In the genomic region with DNA sequence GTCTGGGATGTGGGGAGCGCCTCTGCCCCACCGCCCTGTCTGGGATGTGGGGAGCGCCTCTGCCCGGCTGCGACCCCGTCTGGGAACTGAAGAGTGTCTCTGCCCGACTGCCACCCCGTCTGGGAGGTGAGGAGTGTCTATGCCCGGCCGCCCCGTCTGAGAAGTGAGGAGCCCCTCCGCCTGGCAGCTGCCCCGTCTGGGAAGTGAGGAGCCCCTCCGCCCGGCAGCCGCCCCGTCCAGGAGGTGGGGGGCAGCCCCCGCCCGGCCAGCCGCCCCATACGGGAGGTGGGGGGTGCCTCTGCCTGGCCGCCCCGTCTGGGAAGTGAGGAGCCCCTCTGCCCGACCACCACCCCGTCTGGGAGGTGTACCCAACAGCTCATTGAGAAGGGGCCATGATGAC, we compare ENCODE assay signal across 8 cellular contexts. TPM values are rescaled to one million over a fixed set of nuclear protein-coding genes. Genes with fewer than 3 reads are reported as not detected.
DNase-seq lines count a peak whose midpoint lies in the region; ATAC-seq and TF ChIP-seq lines count a peak whose summit lies in the region.
"Not testable (repeated sequence)": the region's sequence is repeated elsewhere in the genome, so short reads cannot be mapped to it uniquely, and the experiment has no call there.

No MANE protein-coding gene starts in this region.

- WGBS in right cardiac atrium = 96% methylated on average over 25 of the region's 25 CpGs
- WGBS in right lobe of liver (ENCODE audit: insufficient coverage, low coverage, low lambda C conversion rate, missing lambda C conversion rate) = 93% methylated on average over 6 of the region's 25 CpGs
- 87 to 95% (median 94%) methylated on average over 12 to 25 of the region's 25 CpGs for WGBS in spleen, 5 donors

- peaks cover 13% of the 10 kb centered on the region for H3K4me1 Mint-ChIP-seq in chondrocyte (ENCODE audit: low read depth)
- not testable (repeated sequence) for H3K4me1 Mint-ChIP-seq in natural killer cell treated with Interleukin-12 subunit alpha and Interleukin-12 subunit beta and Interleukin-15 and Interleukin-18, amount 100 ng/mL, for 72 hours (ENCODE audit: low read depth in 2 of 2)

- not testable (repeated sequence) for H3K27me3 Mint-ChIP-seq in chondrocyte (ENCODE audit: low read depth); natural killer cell treated with Interleukin-12 subunit alpha and Interleukin-12 subunit beta and Interleukin-15 and Interleukin-18, amount 100 ng/mL, for 72 hours

- not testable (repeated sequence) for TF ChIP-seq CTCF in RWPE2 (IDR thresholded peaks at IDR 0.05; ENCODE audit: poor library complexity, severe bottlenecking); chondrocyte (IDR thresholded peaks at IDR 0.05); right lobe of liver (IDR thresholded peaks at IDR 0.05); spleen (IDR thresholded peaks at IDR 0.05 in 8 of 11, conservative IDR thresholded peaks at IDR 0.05 in 3 of 11)

- not testable (repeated sequence) for H3K36me3 Mint-ChIP-seq in chondrocyte (ENCODE audit: low read depth); natural killer cell treated with Interleukin-12 subunit alpha and Interleukin-12 subunit beta and Interleukin-15 and Interleukin-18, amount 100 ng/mL, for 72 hours

- not testable (repeated sequence) for H3K9me3 ChIP-seq in RWPE2 (ENCODE audit: severe bottlenecking); right cardiac atrium (ENCODE audit: control insufficient read depth, low read length); right lobe of liver
- peaks cover 0 to 15% (median 8%) of the 10 kb centered on the region in 8 donors for H3K9me3 ChIP-seq in spleen

- intact Hi-C loops in Right ventricle myocardium inferior (cut with DNase I); right cardiac atrium (cut with DNase I); right lobe of liver (cut with DNase I); sciatic nerve (cut with DNase I); spleen (cut with DNase I; ENCODE audit: low total_unique reads): not testable (repeated sequence)

- not testable (repeated sequence) for TF ChIP-seq POLR2A in right lobe of liver (IDR thresholded peaks at IDR 0.05); spleen (IDR thresholded peaks at IDR 0.05)

- H3K27me3 ChIP-seq in RWPE2 (ENCODE audit: insufficient read depth, poor library complexity, severe bottlenecking); right cardiac atrium (ENCODE audit: control insufficient read depth, insufficient read depth); right lobe of liver: not testable (repeated sequence)
- H3K27me3 ChIP-seq in spleen (replicated peaks in 1 of 7) = peaks cover 0 to 19% (median 0%) of the 10 kb centered on the region in 7 donors

- not testable (repeated sequence) for H3K9me3 Mint-ChIP-seq in chondrocyte (ENCODE audit: low read depth); natural killer cell treated with Interleukin-12 subunit alpha and Interleukin-12 subunit beta and Interleukin-15 and Interleukin-18, amount 100 ng/mL, for 72 hours

- H3K27ac Mint-ChIP-seq in chondrocyte (ENCODE audit: unreplicated experiment); natural killer cell treated with Interleukin-12 subunit alpha and Interleukin-12 subunit beta and Interleukin-15 and Interleukin-18, amount 100 ng/mL, for 72 hours: not testable (repeated sequence)

- H3K27ac ChIP-seq in RWPE2 (ENCODE audit: poor library complexity, severe bottlenecking); right cardiac atrium (ENCODE audit: low read length); right lobe of liver; spleen: not testable (repeated sequence)

- DNase-seq in RWPE2 (ENCODE audit: low spot score) (peak; percentile 51), chondrocyte (ENCODE audit: low spot score) (peak; percentile 79), Right ventricle myocardium inferior (ENCODE audit: missing footprints) (peak; percentile 66), right cardiac atrium (peak in 2 of 3 donors; percentile 29 to 37), right lobe of liver (peak; percentile 12 to 37 (median 28)), sciatic nerve (ENCODE audit: low spot score) (peak; percentile 48), spleen (peak; percentile 58)
- DNase-seq in natural killer cell treated with Interleukin-12 subunit alpha and Interleukin-12 subunit beta and Interleukin-15 and Interleukin-18, amount 100 ng/mL, for 72 hours (ENCODE audit: low spot score) = peak; percentile 56

- H3K4me3 Mint-ChIP-seq in chondrocyte (ENCODE audit: unreplicated experiment); natural killer cell treated with Interleukin-12 subunit alpha and Interleukin-12 subunit beta and Interleukin-15 and Interleukin-18, amount 100 ng/mL, for 72 hours: not testable (repeated sequence)

- not testable (repeated sequence) for H3K36me3 ChIP-seq in RWPE2 (ENCODE audit: low read depth); right lobe of liver; spleen

- H3K4me1 ChIP-seq in RWPE2 (ENCODE audit: insufficient read depth, poor library complexity, severe bottlenecking); right cardiac atrium (ENCODE audit: control insufficient read depth, insufficient read depth, low read length); right lobe of liver: not testable (repeated sequence)
- H3K4me1 ChIP-seq in spleen = peaks cover 0 to 45% (median 8%) of the 10 kb centered on the region in 6 donors

- H3K4me3 ChIP-seq in RWPE2 (ENCODE audit: severe bottlenecking); right cardiac atrium (ENCODE audit: low read length); right lobe of liver; spleen: not testable (repeated sequence)

- not testable (repeated sequence) for ATAC-seq in RWPE2 (ENCODE audit: low read depth); Right ventricle myocardium inferior; right cardiac atrium; right lobe of liver; natural killer cell treated with Interleukin-12 subunit alpha and Interleukin-12 subunit beta and Interleukin-15 and Interleukin-18, amount 100 ng/mL, for 72 hours; sciatic nerve

RNA-seq across cellular contexts. Expression of gene RRP1, which starts 32.8 kb away (rescaled TPM):
- total RNA-seq in chondrocyte (18.4 to 19.6 TPM (median 19.2 TPM) in 3 replicates), Right ventricle myocardium inferior (10.1 TPM), right cardiac atrium (10 to 100 TPM in 3 of 4 donors, 1 to 10 TPM in 1; 9.6 to 12.9 (median 11.1) TPM), right lobe of liver (10 to 100 TPM in 4 of 6 experiments, 1 to 10 TPM in 2; 8.8 to 25.1 (median 12.9) TPM), sciatic nerve (17.8 TPM), spleen (10 to 100 TPM; 11.5 to 26.9 (median 20.5) TPM)
- polyA plus RNA-seq in right cardiac atrium (7.2 TPM), spleen (10 to 100 TPM; 12.6 to 18.8 (median 15.8) TPM)
- total RNA-seq in natural killer cell treated with Interleukin-12 subunit alpha and Interleukin-12 subunit beta and Interleukin-15 and Interleukin-18, amount 100 ng/mL, for 72 hours = 10 to 100 TPM; 35.5 to 89.9 TPM

RNA-seq across cellular contexts. Expression of gene AGPAT3, which starts 42.9 kb away (rescaled TPM):
- 43.5 to 48.1 TPM (median 45.4 TPM) in 3 replicates for total RNA-seq in chondrocyte
- 93.4 TPM for total RNA-seq in Right ventricle myocardium inferior
- 10 to 100 TPM; 50.6 to 71.1 (median 62.5) TPM for total RNA-seq in right cardiac atrium
- polyA plus RNA-seq in right cardiac atrium = 32.0 TPM
- total RNA-seq in right lobe of liver = 100 to 1,000 TPM in 2 of 6 experiments, 10 to 100 TPM in 4; 56.9 to 111 (median 95.3) TPM
- 100 to 1,000 TPM in 1 of 2 donors, 10 to 100 TPM in 1; 66.8 to 115 TPM for total RNA-seq in natural killer cell treated with Interleukin-12 subunit alpha and Interleukin-12 subunit beta and Interleukin-15 and Interleukin-18, amount 100 ng/mL, for 72 hours
- 51.8 TPM for total RNA-seq in sciatic nerve
- total RNA-seq in spleen = 10 to 100 TPM; 50.8 to 92.0 (median 64.5) TPM
- 10 to 100 TPM in 1 of 3 donors, 1 to 10 TPM in 2; 6.9 to 20.7 (median 8.3) TPM for polyA plus RNA-seq in spleen

RNA-seq across cellular contexts. Expression of gene CSTB, which starts 46.1 kb away (rescaled TPM):
- total RNA-seq in chondrocyte (56.5 to 63.6 TPM (median 57.2 TPM) in 3 replicates), Right ventricle myocardium inferior (44.1 TPM), right cardiac atrium (10 to 100 TPM; 28.6 to 36.2 (median 31.8) TPM), right lobe of liver (100 to 1,000 TPM in 1 of 6 experiments, 10 to 100 TPM in 5; 16.6 to 137 (median 23.2) TPM), sciatic nerve (52.1 TPM), spleen (10 to 100 TPM; 10.5 to 36.6 (median 28.6) TPM)
- polyA plus RNA-seq in right cardiac atrium (57.5 TPM), spleen (10 to 100 TPM; 39.6 to 93.8 (median 48.5) TPM)
- 10 to 100 TPM; 15.3 to 15.4 TPM for total RNA-seq in natural killer cell treated with Interleukin-12 subunit alpha and Interleukin-12 subunit beta and Interleukin-15 and Interleukin-18, amount 100 ng/mL, for 72 hours

Comparison
In these comparisons a context has a peak if more than half of its experiments do, and no peak if none do; other contexts are left out.
1. DNase-seq: peak in every context shown above with its lines; median percentile 79 in chondrocyte; 66 in Right ventricle myocardium inferior; 58 in spleen; 56 in natural killer cell treated with Interleukin-12 subunit alpha and Interleukin-12 subunit beta and Interleukin-15 and Interleukin-18, amount 100 ng/mL, for 72 hours; 51 in RWPE2; 48 in sciatic nerve; 33 in right cardiac atrium; 28 in right lobe of liver.